1 cellular context compared by ENCODE assay signal in the genomic region with DNA sequence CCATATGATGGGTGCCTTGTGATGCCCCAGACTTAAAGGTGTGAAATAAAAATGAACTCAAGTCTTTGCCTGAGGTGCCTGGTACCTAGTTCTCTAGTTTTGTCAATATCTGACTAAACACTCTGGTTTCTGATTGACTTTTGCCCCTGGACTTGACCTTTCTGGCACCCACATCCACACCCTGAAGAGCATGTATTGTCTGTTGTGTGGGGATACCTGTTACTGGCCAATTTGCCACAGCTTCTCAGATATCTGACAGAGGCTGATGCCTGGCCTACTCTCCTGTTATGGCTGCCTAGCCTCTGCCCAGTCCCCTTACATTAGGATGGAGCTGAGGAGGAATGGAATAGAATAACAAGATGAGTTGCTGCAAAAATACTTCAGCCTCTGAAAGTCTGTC.
TF ChIP-seq lines count a peak whose summit lies in the region.

No MANE protein-coding gene starts in this region.

TF ChIP-seq in GM23338, 12 proteins besides CTCF, POLR2A, EP300 and RAD21 (continued from another document):
- TF ChIP-seq, protein P1, sequence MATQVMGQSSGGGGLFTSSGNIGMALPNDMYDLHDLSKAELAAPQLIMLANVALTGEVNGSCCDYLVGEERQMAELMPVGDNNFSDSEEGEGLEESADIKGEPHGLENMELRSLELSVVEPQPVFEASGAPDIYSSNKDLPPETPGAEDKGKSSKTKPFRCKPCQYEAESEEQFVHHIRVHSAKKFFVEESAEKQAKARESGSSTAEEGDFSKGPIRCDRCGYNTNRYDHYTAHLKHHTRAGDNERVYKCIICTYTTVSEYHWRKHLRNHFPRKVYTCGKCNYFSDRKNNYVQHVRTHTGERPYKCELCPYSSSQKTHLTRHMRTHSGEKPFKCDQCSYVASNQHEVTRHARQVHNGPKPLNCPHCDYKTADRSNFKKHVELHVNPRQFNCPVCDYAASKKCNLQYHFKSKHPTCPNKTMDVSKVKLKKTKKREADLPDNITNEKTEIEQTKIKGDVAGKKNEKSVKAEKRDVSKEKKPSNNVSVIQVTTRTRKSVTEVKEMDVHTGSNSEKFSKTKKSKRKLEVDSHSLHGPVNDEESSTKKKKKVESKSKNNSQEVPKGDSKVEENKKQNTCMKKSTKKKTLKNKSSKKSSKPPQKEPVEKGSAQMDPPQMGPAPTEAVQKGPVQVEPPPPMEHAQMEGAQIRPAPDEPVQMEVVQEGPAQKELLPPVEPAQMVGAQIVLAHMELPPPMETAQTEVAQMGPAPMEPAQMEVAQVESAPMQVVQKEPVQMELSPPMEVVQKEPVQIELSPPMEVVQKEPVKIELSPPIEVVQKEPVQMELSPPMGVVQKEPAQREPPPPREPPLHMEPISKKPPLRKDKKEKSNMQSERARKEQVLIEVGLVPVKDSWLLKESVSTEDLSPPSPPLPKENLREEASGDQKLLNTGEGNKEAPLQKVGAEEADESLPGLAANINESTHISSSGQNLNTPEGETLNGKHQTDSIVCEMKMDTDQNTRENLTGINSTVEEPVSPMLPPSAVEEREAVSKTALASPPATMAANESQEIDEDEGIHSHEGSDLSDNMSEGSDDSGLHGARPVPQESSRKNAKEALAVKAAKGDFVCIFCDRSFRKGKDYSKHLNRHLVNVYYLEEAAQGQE (IDR thresholded peaks at IDR 0.05; ENCODE audit: unreplicated experiment), result no peak
- TF ChIP-seq, protein P2, sequence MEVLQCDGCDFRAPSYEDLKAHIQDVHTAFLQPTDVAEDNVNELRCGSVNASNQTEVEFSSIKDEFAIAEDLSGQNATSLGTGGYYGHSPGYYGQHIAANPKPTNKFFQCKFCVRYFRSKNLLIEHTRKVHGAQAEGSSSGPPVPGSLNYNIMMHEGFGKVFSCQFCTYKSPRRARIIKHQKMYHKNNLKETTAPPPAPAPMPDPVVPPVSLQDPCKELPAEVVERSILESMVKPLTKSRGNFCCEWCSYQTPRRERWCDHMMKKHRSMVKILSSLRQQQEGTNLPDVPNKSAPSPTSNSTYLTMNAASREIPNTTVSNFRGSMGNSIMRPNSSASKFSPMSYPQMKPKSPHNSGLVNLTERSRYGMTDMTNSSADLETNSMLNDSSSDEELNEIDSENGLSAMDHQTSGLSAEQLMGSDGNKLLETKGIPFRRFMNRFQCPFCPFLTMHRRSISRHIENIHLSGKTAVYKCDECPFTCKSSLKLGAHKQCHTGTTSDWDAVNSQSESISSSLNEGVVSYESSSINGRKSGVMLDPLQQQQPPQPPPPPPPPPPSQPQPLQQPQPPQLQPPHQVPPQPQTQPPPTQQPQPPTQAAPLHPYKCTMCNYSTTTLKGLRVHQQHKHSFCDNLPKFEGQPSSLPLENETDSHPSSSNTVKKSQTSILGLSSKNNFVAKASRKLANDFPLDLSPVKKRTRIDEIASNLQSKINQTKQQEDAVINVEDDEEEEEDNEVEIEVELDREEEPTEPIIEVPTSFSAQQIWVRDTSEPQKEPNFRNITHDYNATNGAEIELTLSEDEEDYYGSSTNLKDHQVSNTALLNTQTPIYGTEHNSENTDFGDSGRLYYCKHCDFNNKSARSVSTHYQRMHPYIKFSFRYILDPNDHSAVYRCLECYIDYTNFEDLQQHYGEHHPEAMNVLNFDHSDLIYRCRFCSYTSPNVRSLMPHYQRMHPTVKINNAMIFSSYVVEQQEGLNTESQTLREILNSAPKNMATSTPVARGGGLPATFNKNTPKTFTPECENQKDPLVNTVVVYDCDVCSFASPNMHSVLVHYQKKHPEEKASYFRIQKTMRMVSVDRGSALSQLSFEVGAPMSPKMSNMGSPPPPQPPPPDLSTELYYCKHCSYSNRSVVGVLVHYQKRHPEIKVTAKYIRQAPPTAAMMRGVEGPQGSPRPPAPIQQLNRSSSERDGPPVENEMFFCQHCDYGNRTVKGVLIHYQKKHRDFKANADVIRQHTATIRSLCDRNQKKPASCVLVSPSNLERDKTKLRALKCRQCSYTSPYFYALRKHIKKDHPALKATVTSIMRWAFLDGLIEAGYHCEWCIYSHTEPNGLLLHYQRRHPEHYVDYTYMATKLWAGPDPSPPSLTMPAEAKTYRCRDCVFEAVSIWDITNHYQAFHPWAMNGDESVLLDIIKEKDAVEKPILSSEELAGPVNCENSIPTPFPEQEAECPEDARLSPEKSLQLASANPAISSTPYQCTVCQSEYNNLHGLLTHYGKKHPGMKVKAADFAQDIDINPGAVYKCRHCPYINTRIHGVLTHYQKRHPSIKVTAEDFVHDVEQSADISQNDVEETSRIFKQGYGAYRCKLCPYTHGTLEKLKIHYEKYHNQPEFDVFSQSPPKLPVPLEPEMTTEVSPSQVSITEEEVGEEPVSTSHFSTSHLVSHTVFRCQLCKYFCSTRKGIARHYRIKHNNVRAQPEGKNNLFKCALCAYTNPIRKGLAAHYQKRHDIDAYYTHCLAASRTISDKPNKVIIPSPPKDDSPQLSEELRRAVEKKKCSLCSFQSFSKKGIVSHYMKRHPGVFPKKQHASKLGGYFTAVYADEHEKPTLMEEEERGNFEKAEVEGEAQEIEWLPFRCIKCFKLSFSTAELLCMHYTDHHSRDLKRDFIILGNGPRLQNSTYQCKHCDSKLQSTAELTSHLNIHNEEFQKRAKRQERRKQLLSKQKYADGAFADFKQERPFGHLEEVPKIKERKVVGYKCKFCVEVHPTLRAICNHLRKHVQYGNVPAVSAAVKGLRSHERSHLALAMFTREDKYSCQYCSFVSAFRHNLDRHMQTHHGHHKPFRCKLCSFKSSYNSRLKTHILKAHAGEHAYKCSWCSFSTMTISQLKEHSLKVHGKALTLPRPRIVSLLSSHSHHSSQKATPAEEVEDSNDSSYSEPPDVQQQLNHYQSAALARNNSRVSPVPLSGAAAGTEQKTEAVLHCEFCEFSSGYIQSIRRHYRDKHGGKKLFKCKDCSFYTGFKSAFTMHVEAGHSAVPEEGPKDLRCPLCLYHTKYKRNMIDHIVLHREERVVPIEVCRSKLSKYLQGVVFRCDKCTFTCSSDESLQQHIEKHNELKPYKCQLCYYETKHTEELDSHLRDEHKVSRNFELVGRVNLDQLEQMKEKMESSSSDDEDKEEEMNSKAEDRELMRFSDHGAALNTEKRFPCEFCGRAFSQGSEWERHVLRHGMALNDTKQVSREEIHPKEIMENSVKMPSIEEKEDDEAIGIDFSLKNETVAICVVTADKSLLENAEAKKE (CRISPR knock-in tag; IDR thresholded peaks at IDR 0.05), result no peak
- TF ChIP-seq CREB1 (CRISPR knock-in tag; IDR thresholded peaks at IDR 0.05; ENCODE audit: low read depth), result no peak
- no peak for TF ChIP-seq EZH2phosphoT487 (IDR thresholded peaks at IDR 0.05; ENCODE audit: unreplicated experiment)
- TF ChIP-seq POLR2AphosphoS5 (IDR thresholded peaks at IDR 0.05; ENCODE audit: low read depth), result no peak
- TF ChIP-seq, protein P3, sequence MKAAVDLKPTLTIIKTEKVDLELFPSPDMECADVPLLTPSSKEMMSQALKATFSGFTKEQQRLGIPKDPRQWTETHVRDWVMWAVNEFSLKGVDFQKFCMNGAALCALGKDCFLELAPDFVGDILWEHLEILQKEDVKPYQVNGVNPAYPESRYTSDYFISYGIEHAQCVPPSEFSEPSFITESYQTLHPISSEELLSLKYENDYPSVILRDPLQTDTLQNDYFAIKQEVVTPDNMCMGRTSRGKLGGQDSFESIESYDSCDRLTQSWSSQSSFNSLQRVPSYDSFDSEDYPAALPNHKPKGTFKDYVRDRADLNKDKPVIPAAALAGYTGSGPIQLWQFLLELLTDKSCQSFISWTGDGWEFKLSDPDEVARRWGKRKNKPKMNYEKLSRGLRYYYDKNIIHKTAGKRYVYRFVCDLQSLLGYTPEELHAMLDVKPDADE (IDR thresholded peaks at IDR 0.05), result no peak
- TF ChIP-seq JUNB (IDR thresholded peaks at IDR 0.05; ENCODE audit: unreplicated experiment), result no peak
